8 cellular contexts compared by ENCODE assay signal in the genomic region with DNA sequence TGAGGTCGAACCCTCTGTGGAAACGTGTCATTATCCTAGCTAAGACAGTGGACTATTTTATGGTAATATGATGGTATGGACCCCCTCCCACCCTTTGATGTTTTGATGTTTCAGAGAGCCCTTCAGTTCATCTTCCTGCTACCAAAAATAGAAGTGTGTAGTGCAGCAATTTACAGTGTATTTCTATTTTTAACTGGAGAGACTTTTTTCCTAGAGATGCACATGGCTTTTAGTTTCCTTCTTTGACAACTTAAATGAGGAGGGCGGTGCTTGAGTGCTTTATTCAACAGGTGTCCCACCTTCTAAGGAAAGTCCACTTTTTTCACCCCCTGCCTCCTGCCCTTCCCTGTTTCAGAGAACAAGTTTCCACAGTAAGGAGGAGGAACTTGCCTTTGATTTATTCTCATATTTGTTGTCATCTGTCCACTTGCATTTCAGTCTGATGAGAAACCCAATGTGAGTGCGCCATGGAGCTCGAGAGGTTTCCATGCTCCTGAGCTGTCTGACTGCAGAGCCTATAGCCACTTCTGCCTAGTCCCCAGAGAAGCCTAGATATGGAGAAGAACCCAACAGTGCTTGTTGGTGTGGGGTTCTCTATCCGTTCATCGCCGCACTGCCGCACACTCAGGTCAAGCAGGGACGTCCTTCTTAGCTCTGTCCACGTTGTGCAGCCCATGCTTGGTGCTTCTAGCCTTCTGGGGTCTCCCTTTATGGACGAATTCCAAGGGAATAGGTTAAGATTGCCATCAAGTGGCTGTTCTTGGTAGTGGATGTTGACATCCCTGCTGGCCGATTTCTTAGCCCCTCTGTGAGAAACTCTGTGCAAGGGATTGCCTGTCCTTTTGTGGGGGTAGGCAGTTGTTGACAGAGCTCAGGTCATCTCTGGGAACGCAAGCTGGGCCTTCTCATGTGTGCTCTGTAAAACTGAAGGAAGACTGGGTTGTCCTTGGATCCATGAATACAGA.
DNase-seq lines count a peak whose midpoint lies in the region; TF ChIP-seq lines count a peak whose summit lies in the region.

No MANE protein-coding gene starts in this region.

- DNase-seq in stimulated activated CD4-positive, alpha-beta T cell treated with anti-CD3 and anti-CD28 coated beads, Interleukin-15, amount 100 ng/mL, for 24 hours, result peak; percentile 19
- DNase-seq in stimulated activated CD4-positive, alpha-beta T cell treated with anti-CD3 and anti-CD28 coated beads, Interleukin-4, amount 100 ng/mL, for 1 hour, result no peak
- DNase-seq in NB4 (ENCODE audit: low read depth), result peak; percentile 73
- peak; percentile 38 for DNase-seq in amniotic epithelial cell (ENCODE audit: low read depth)
- peak; percentile 66 for DNase-seq in iPS-NIHi11 (ENCODE audit: low spot score)
- DNase-seq in superior temporal gyrus (ENCODE audit: extremely low spot score), result peak; percentile 80
- no peak for DNase-seq in activated gamma-delta T cell (lab: John Stamatoyannopoulos, UW)
- DNase-seq in SKM-1 treated with dmso at 0.1 percent for 144 hours (lab: John Stamatoyannopoulos, UW; ENCODE audit: unreplicated experiment), result no peak

- H3K4me3 ChIP-seq in NB4 (ENCODE audit: low read depth, low read length), result no peak overlapping the region

- no peak for TF ChIP-seq POLR2A in NB4 (IDR thresholded peaks at IDR 0.05; ENCODE audit: extremely low read depth, insufficient read length)

- peak; percentile 58 for TF ChIP-seq CTCF in NB4 (IDR thresholded peaks at IDR 0.05; ENCODE audit: low read depth, low read length)

Comparison
In these comparisons a context has a peak if more than half of its experiments do, and no peak if none do; other contexts are left out.
1. DNase-seq: peak in stimulated activated CD4-positive, alpha-beta T cell treated with anti-CD3 and anti-CD28 coated beads, Interleukin-15, amount 100 ng/mL, for 24 hours (single experiment), NB4 (single experiment), amniotic epithelial cell (single experiment), iPS-NIHi11 (single experiment) and superior temporal gyrus (single experiment); none in stimulated activated CD4-positive, alpha-beta T cell treated with anti-CD3 and anti-CD28 coated beads, Interleukin-4, amount 100 ng/mL, for 1 hour (single experiment), activated gamma-delta T cell (single experiment) and SKM-1 treated with dmso at 0.1 percent for 144 hours (single experiment).